Comparison of ENCODE assay signal across 19 cellular contexts in genomic region chr3:146259880-146260589, GRCh38.
"Had no signal": no experiment of that assay in that cellular context is flagged by ENCODE, and none has a peak within 500 bp of the region (broad histone marks: within the 10 kb centered on the region; RNA-seq: fewer than 3 reads in every experiment).

No MANE protein-coding gene starts in this region.

- DNase-seq: KBM-7, MV-4-11, NCI-H1048, NCI-H1105, NCI-H1417, NCI-H1436 treated with DMSO at 0.1 percent for 48 hours, NCI-H1694, NCI-H187 treated with DMSO at 0.1 percent for 48 hours, NCI-H2029 treated with DMSO at 0.1 percent for 48 hours, NCI-H2171 treated with DMSO at 0.1 percent for 48 hours, NCI-H345, NCI-H446 treated with DMSO at 0.1 percent for 48 hours, NCI-H510A treated with DMSO at 0.1 percent for 48 hours, NCI-H526, SHP77 had no signal

- H3K27ac ChIP-seq: HL-60, RWPE1 had no signal

- ATAC-seq: Panc1, SK-N-SH treated with all-trans-retinoic acid at 6 μM for 48 hours had no signal
